In the genomic region with DNA sequence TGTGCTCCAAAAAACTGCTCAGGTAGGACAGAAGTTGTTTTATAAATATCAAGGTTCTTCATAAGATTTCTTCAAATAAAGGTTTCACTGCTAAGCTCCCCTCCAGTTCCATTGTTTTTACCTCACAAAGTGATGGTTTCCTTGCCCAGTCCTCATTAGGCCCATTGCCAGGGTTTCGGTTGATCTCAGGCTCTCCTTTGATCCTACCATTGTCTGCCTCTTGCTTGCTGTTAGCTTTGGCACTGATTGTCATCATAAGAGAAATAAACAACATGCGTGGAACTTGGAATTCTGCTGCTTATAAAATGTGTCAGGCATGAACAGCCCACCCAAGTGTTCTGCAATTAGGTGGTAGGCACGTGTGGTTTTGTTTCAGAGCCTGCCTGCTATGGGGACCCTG, we compare ENCODE assay signal across 17 cellular contexts.
"Had no signal": no experiment of that assay in that cellular context is flagged by ENCODE, and none has a peak within 500 bp of the region (broad histone marks: within the 10 kb centered on the region; RNA-seq: fewer than 3 reads in every experiment).

No MANE protein-coding gene starts in this region.

- H3K4me3 ChIP-seq: adrenal gland, esophagus muscularis mucosa, hepatocyte, stomach, testis had no signal

- H3K4me1 ChIP-seq: adrenal gland, testis had no signal

- H3K4me2 ChIP-seq: hepatocyte had no signal

- H3K9me3 ChIP-seq: adrenal gland, esophagus muscularis mucosa, stomach, testis had no signal

- H3K27ac ChIP-seq: adrenal gland, esophagus muscularis mucosa, hepatocyte, stomach, testis had no signal

- H3K27me3 ChIP-seq: adrenal gland, esophagus muscularis mucosa, hepatocyte, stomach, testis had no signal

- H3K36me3 ChIP-seq: adrenal gland, esophagus muscularis mucosa, stomach had no signal

- DNase-seq: activated B cell treated with CpG ODN at 0.5 μM for 24 hours; activated CD4-positive, alpha-beta T cell treated with anti-CD3 and anti-CD28 coated beads for 48 hours; activated CD8-positive, alpha-beta memory T cell treated with anti-CD3 and anti-CD28 coated beads, Interleukin-2, amount 50 U/mL, for 4 hours; activated CD8-positive, alpha-beta T cell treated with anti-CD3 and anti-CD28 coated beads, Interleukin-2, amount 10 ng/mL, durations not matched to agents 7 days and 5 days; activated effector memory CD4-positive, alpha-beta T cell treated with anti-CD3 and anti-CD28 coated beads, Interleukin-2, amount 50 U/mL, for 16 hours; activated T-cell treated with anti-CD3 and anti-CD28 coated beads, Interleukin-2, amount 50 U/mL, for 48 hours; adrenal gland; caudate nucleus; kidney; left ventricle myocardium superior; mesenchymal stem cell; naive thymus-derived CD8-positive, alpha-beta T cell; stimulated activated CD4-positive, alpha-beta T cell treated with anti-CD3 and anti-CD28 coated beads, Interleukin-1b, Interleukin-23, amount 100 ng/mL, for 48 hours; stomach; testis had no signal
